ENCODE assay signal across 8 cellular contexts in genomic region chr22:31212783-31213626, GRCh38. TPM values are rescaled to one million over a fixed set of nuclear protein-coding genes. Genes with fewer than 3 reads are reported as not detected.
DNase-seq lines count a peak whose midpoint lies in the region; ATAC-seq and TF ChIP-seq lines count a peak whose summit lies in the region.

No MANE protein-coding gene starts in this region.

- H3K4me1 Mint-ChIP-seq in activated T-helper 2 cell treated with anti-CD3 and anti-CD28 coated beads, Interferon-gamma antibody, Interleukin-2, Interleukin-4, amounts not matched to agents 10 μg/mL and 5 μg/mL and 100 μg/mL, durations not matched to agents 14 hours and 24 hours and 36 hours (ENCODE audit: low read depth), result peaks cover 44% of the 10 kb centered on the region

- no peaks in the 10 kb centered on the region for H3K27me3 Mint-ChIP-seq in activated T-helper 2 cell treated with anti-CD3 and anti-CD28 coated beads, Interferon-gamma antibody, Interleukin-2, Interleukin-4, amounts not matched to agents 10 μg/mL and 5 μg/mL and 100 μg/mL, durations not matched to agents 14 hours and 24 hours and 36 hours (ENCODE audit: low read depth)

- no peaks in the 10 kb centered on the region for H3K9me3 ChIP-seq in left lung
- no peaks in the 10 kb centered on the region for H3K9me3 ChIP-seq in thymus (ENCODE audit: control insufficient read depth)

- ATAC-seq in left lung (peak; percentile 1), HG03108 (IDR thresholded peaks at IDR 0.05; ENCODE audit: unreplicated experiment) (no peak), HG02884 (IDR thresholded peaks at IDR 0.05; ENCODE audit: unreplicated experiment) (no peak)

- TF ChIP-seq CTCF in left lung (IDR thresholded peaks at IDR 0.05), result no peak

- DNase-seq in activated CD8-positive, alpha-beta memory T cell treated with anti-CD3 and anti-CD28 coated beads for 24 hours, result peak; percentile 59
- DNase-seq in activated CD8-positive, alpha-beta memory T cell treated with anti-CD3 and anti-CD28 coated beads, Interleukin-2, amount 50 U/mL, for 4 hours, result no peak
- no peak for DNase-seq in activated T-helper 2 cell treated with anti-CD3 and anti-CD28 coated beads, Interferon-gamma antibody, Interleukin-2, Interleukin-4, amounts not matched to agents 10 μg/mL and 5 μg/mL and 100 μg/mL, durations not matched to agents 14 hours and 24 hours and 36 hours (ENCODE audit: low spot score)
- DNase-seq in left lung (no peak), NCI-H2029 (lab: John Stamatoyannopoulos, UW) (no peak)

- peak overlapping the region; percentile 85 for H3K4me3 Mint-ChIP-seq in activated T-helper 2 cell treated with anti-CD3 and anti-CD28 coated beads, Interferon-gamma antibody, Interleukin-2, Interleukin-4, amounts not matched to agents 10 μg/mL and 5 μg/mL and 100 μg/mL, durations not matched to agents 14 hours and 24 hours and 36 hours (ENCODE audit: low read depth)

- H3K36me3 ChIP-seq in left lung (no peaks in the 10 kb centered on the region), thymus (ENCODE audit: control insufficient read depth, insufficient read depth) (no peaks in the 10 kb centered on the region)

- intact Hi-C loops in activated T-helper 2 cell treated with anti-CD3 and anti-CD28 coated beads, Interferon-gamma antibody, Interleukin-2, Interleukin-4, amounts not matched to agents 10 μg/mL and 5 μg/mL and 100 μg/mL, durations not matched to agents 14 hours and 24 hours and 36 hours (cut with micrococcal nuclease), result loop anchor here (2.0 to 10.0 kb wide), 5 partner anchors 51 to 471 kb away; partner anchors contain the start of genes PIK3IP1, RNF185 and SMTN
- intact Hi-C loops in left lung (cut with DNase I), result no loop called here

- H3K27me3 ChIP-seq in left lung (no peaks in the 10 kb centered on the region), thymus (ENCODE audit: control insufficient read depth, insufficient read depth) (no peaks in the 10 kb centered on the region)

- H3K4me3 ChIP-seq in left lung (peak overlapping the region; percentile 83 to 84), thymus (ENCODE audit: low read length) (peak overlapping the region; percentile 66)

- H3K36me3 Mint-ChIP-seq in activated T-helper 2 cell treated with anti-CD3 and anti-CD28 coated beads, Interferon-gamma antibody, Interleukin-2, Interleukin-4, amounts not matched to agents 10 μg/mL and 5 μg/mL and 100 μg/mL, durations not matched to agents 14 hours and 24 hours and 36 hours (ENCODE audit: low read depth), result peaks cover 9% of the 10 kb centered on the region

- 25% methylated on average over 11 of the region's 11 CpGs for WGBS in thymus

- H3K4me1 ChIP-seq in left lung (peaks cover 10 to 85% of the 10 kb centered on the region in 2 donors), thymus (ENCODE audit: control insufficient read depth, insufficient read depth, low read length) (peaks cover 21% of the 10 kb centered on the region)

- peak overlapping the region; percentile 70 for H3K27ac Mint-ChIP-seq in activated T-helper 2 cell treated with anti-CD3 and anti-CD28 coated beads, Interferon-gamma antibody, Interleukin-2, Interleukin-4, amounts not matched to agents 10 μg/mL and 5 μg/mL and 100 μg/mL, durations not matched to agents 14 hours and 24 hours and 36 hours

- no peaks in the 10 kb centered on the region for H3K9me3 Mint-ChIP-seq in activated T-helper 2 cell treated with anti-CD3 and anti-CD28 coated beads, Interferon-gamma antibody, Interleukin-2, Interleukin-4, amounts not matched to agents 10 μg/mL and 5 μg/mL and 100 μg/mL, durations not matched to agents 14 hours and 24 hours and 36 hours

- peak overlapping the region; percentile 75 to 79 for H3K27ac ChIP-seq in left lung
- peak overlapping the region; percentile 54 for H3K27ac ChIP-seq in thymus (ENCODE audit: low read depth)

RNA-seq across cellular contexts. Expression of gene LIMK2, which starts 0.9 kb away (rescaled TPM):
- 31.1 and 33.9 TPM in 2 replicates for total RNA-seq in activated T-helper 2 cell treated with anti-CD3 and anti-CD28 coated beads, Interferon-gamma antibody, Interleukin-2, Interleukin-4, amounts not matched to agents 10 μg/mL and 5 μg/mL and 100 μg/mL, durations not matched to agents 14 hours and 24 hours and 36 hours
- 10 to 100 TPM; 68.7 to 87.6 TPM for total RNA-seq in left lung
- polyA plus RNA-seq in thymus, result 32.6 TPM

RNA-seq across cellular contexts. Expression of gene RNF185, which starts 53.0 kb away (rescaled TPM):
- 15.5 and 18.1 TPM in 2 replicates for total RNA-seq in activated T-helper 2 cell treated with anti-CD3 and anti-CD28 coated beads, Interferon-gamma antibody, Interleukin-2, Interleukin-4, amounts not matched to agents 10 μg/mL and 5 μg/mL and 100 μg/mL, durations not matched to agents 14 hours and 24 hours and 36 hours
- total RNA-seq in left lung, result 10 to 100 TPM; 28.2 to 34.3 TPM
- 21.7 TPM for polyA plus RNA-seq in thymus
